Comparison of ENCODE assay signal across 27 cellular contexts in genomic region chr12:92952394-92952793, GRCh38. TPM values are rescaled to one million over a fixed set of nuclear protein-coding genes. Genes with fewer than 3 reads are reported as not detected.
DNase-seq lines count a peak whose midpoint lies in the region; ATAC-seq, FAIRE-seq and TF ChIP-seq lines count a peak whose summit lies in the region.
"Had no signal": no experiment of that assay in that cellular context is flagged by ENCODE, and none has a peak within 500 bp of the region (broad histone marks: within the 10 kb centered on the region; RNA-seq: fewer than 3 reads in every experiment).

No MANE protein-coding gene starts in this region.

- CTCF ChIA-PET in A673 (lab: Charles Lee): no interaction called here

- no peak for ATAC-seq in effector memory CD8-positive, alpha-beta T cell (replicated peaks)
- ATAC-seq: GM12878 had no signal

- H3K9ac ChIP-seq in SK-N-MC (ENCODE audit: insufficient read length): no peak overlapping the region
- H3K9ac ChIP-seq: BLaER1 had no signal

- peaks cover 9 to 17% of the 10 kb centered on the region in 2 donors for H3K27me3 Mint-ChIP-seq in effector memory CD8-positive, alpha-beta T cell
- H3K27me3 Mint-ChIP-seq in CD14-positive monocyte (ENCODE audit: low read depth in 3 of 3): peaks cover 0 to 3% (median 1%) of the 10 kb centered on the region in 3 donors

- DNase-seq in SK-N-MC (ENCODE audit: low read depth, low spot score) (no peak), fibroblast of villous mesenchyme (ENCODE audit: low read depth) (peak; percentile 62), A673 (ENCODE audit: low spot score) (no peak), CD1c-positive myeloid dendritic cell (ENCODE audit: extremely low spot score) (no peak), CD14-positive monocyte (ENCODE audit: low spot score) (no peak)
- DNase-seq in effector memory CD8-positive, alpha-beta T cell: no peak
- DNase-seq: 8988T; ACHN; BE2C; C1 segment of cervical spinal cord; CD4-positive, alpha-beta memory T cell; CD4-positive, CD25-positive, alpha-beta regulatory T cell; CD8-positive, alpha-beta memory T cell; COR-L47; DMS 273 treated with DMSO at 0.1 percent for 48 hours; DMS153; DMS53; DMS79; DND-41; EL; GDM1 had no signal

- H3K27me3 ChIP-seq in A673 (replicated peaks; ENCODE audit: insufficient read depth, low read depth, low read length, poor library complexity): no peaks in the 10 kb centered on the region
- H3K27me3 ChIP-seq: BE2C, BLaER1 had no signal

- POLR2A ChIA-PET in A673 (lab: Charles Lee; ENCODE audit: low non-redundant PET): no interaction called here

- H3K4me3 ChIP-seq in SK-N-MC (no peak overlapping the region), fibroblast of villous mesenchyme (ENCODE audit: low read depth, low read length) (no peak overlapping the region), A673 (ENCODE audit: low read depth, low read length, poor library complexity, severe bottlenecking) (no peak overlapping the region)
- H3K4me3 ChIP-seq: BLaER1, GM12878 had no signal

- FAIRE-seq in endometrium (lab: Jason Lieb, UNC): peak; percentile 90
- FAIRE-seq: A204.1, GM12878, GM12892, GM18507 had no signal

- no peaks in the 10 kb centered on the region for H3K4me1 ChIP-seq in A673 (ENCODE audit: insufficient read depth, low read length, poor library complexity, severe bottlenecking)
- H3K4me1 ChIP-seq: BE2C had no signal

- TF ChIP-seq CTCF in fibroblast of villous mesenchyme (IDR thresholded peaks at IDR 0.05; ENCODE audit: insufficient read depth, low read depth, low read length): no peak
- TF ChIP-seq CTCF in A673 (conservative IDR thresholded peaks at IDR 0.05; ENCODE audit: low read depth, low read length): no peak
- no peak for TF ChIP-seq CTCF in CD14-positive monocyte (IDR thresholded peaks at IDR 0.05)

- H3K27ac ChIP-seq in SK-N-MC (0 out of 2 replicates have a peak overlapping the region, but pooled peaks have one; percentile 62), A673 (ENCODE audit: low read depth, low read length, poor library complexity, severe bottlenecking) (no peak overlapping the region)
- H3K27ac ChIP-seq: BLaER1 had no signal

- intact Hi-C loops in A673 (cut with micrococcal nuclease; ENCODE audit: unreplicated experiment) (no loop called here), CD14-positive monocyte (cut with micrococcal nuclease) (no loop called here)

- no peak overlapping the region for H3K4me3 Mint-ChIP-seq in effector memory CD8-positive, alpha-beta T cell
- H3K4me3 Mint-ChIP-seq in CD14-positive monocyte: no peak overlapping the region
- H3K4me3 Mint-ChIP-seq: CD4-positive, alpha-beta memory T cell; CD4-positive, CD25-positive, alpha-beta regulatory T cell; CD8-positive, alpha-beta memory T cell had no signal

- peaks cover 5% of the 10 kb centered on the region for H3K36me3 Mint-ChIP-seq in effector memory CD8-positive, alpha-beta T cell (ENCODE audit: insufficient read depth)
- peaks cover 1 to 5% of the 10 kb centered on the region in 2 donors for H3K36me3 Mint-ChIP-seq in CD14-positive monocyte
- H3K36me3 Mint-ChIP-seq: CD4-positive, alpha-beta memory T cell had no signal

- no peaks in the 10 kb centered on the region for H3K4me1 Mint-ChIP-seq in effector memory CD8-positive, alpha-beta T cell (ENCODE audit: low read depth in 2 of 2)
- H3K4me1 Mint-ChIP-seq in CD14-positive monocyte: peaks cover 2% of the 10 kb centered on the region
- H3K4me1 Mint-ChIP-seq: CD4-positive, alpha-beta memory T cell; CD4-positive, CD25-positive, alpha-beta regulatory T cell; CD8-positive, alpha-beta memory T cell had no signal

- no peaks in the 10 kb centered on the region for H3K36me3 ChIP-seq in SK-N-MC (ENCODE audit: insufficient read depth, low read length)
- no peaks in the 10 kb centered on the region for H3K36me3 ChIP-seq in A673 (ENCODE audit: insufficient read depth, low read length, poor library complexity, severe bottlenecking)
- H3K36me3 ChIP-seq: BE2C had no signal

- no peak overlapping the region for H3K27ac Mint-ChIP-seq in effector memory CD8-positive, alpha-beta T cell
- H3K27ac Mint-ChIP-seq in CD14-positive monocyte: no peak overlapping the region
- H3K27ac Mint-ChIP-seq: CD4-positive, alpha-beta memory T cell; CD4-positive, CD25-positive, alpha-beta regulatory T cell; CD8-positive, alpha-beta memory T cell had no signal

- H3K9me3 Mint-ChIP-seq in effector memory CD8-positive, alpha-beta T cell: no peaks in the 10 kb centered on the region
- peaks cover 18 to 38% (median 34%) of the 10 kb centered on the region in 7 donors for H3K9me3 Mint-ChIP-seq in CD14-positive monocyte
- H3K9me3 Mint-ChIP-seq: CD8-positive, alpha-beta memory T cell had no signal

- no TSS peak for BruUV-seq in A673 (replicated peaks; lab: Mats Ljungman, UMichigan)

- no peaks in the 10 kb centered on the region; the same call in 1 of the 2 replicates for H3K9me3 ChIP-seq in SK-N-MC (ENCODE audit: low read depth, low read length)
- H3K9me3 ChIP-seq in A673 (ENCODE audit: low read depth, low read length, poor library complexity, severe bottlenecking): peaks cover 5% of the 10 kb centered on the region
- H3K9me3 ChIP-seq: BE2C had no signal

RNA-seq across cellular contexts. Expression of gene EEA1, which starts 23.3 kb away (rescaled TPM):
- total RNA-seq in fibroblast of villous mesenchyme (18.7 and 25.0 TPM in 2 replicates), A673 (2021) (33.2 and 35.7 TPM in 2 replicates)
- 10 to 100 TPM in 1 of 2 donors, 1 to 10 TPM in 1; 3.6 to 10.7 TPM for polyA plus RNA-seq in CD14-positive monocyte
